Comparison of ENCODE assay signal across 14 cellular contexts in the genomic region with DNA sequence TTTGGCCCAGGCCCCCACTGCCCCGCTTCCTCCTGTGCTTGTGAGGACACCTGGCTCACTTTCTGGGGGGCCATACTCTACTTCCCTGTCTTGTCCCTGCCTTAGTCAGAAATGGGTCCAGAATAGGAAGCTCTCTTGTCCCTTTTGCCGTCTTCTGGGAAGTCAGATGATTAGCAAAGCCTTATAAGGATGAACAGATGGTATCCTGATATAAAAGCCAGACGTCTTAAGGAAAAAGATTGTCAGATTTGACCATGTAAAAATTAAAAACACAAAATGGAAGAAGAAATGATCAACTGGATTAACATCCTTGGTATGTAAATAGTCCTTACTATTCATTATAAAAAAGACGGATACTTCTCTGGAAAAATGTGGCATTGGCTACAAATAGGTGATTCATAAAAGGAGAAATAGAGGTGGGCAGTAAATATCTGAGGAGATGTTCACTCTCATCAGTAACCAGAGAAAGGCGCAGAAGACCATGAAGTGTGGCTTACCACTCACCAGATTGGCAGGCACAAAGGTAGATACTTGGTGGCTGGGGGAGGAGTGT. TPM values are rescaled to one million over a fixed set of nuclear protein-coding genes. Genes with fewer than 3 reads are reported as not detected.
DNase-seq lines count a peak whose midpoint lies in the region; ATAC-seq and TF ChIP-seq lines count a peak whose summit lies in the region.
"Had no signal": no experiment of that assay in that cellular context is flagged by ENCODE, and none has a peak within 500 bp of the region (broad histone marks: within the 10 kb centered on the region; RNA-seq: fewer than 3 reads in every experiment).

No MANE protein-coding gene starts in this region.

- H3K27ac ChIP-seq in osteoblast (ENCODE audit: low read depth, low read length) (no peak overlapping the region), A673 (ENCODE audit: low read depth, low read length, poor library complexity, severe bottlenecking) (no peak overlapping the region), RWPE1 (no peak overlapping the region)

- no peak overlapping the region for H2AFZ ChIP-seq in osteoblast (ENCODE audit: low read length)

- H3K36me3 ChIP-seq in osteoblast (ENCODE audit: insufficient read depth, low read length) (peaks cover 30% of the 10 kb centered on the region), A673 (ENCODE audit: insufficient read depth, low read length, poor library complexity, severe bottlenecking) (peaks cover 4% of the 10 kb centered on the region)

- H3K27ac Mint-ChIP-seq in HFFc6: peak overlapping the region; percentile 66

- H3K79me2 ChIP-seq in osteoblast (ENCODE audit: insufficient read depth, low read length): peaks cover 2% of the 10 kb centered on the region

- DNase-seq in AG10803 (ENCODE audit: low read depth): peak; percentile 29
- DNase-seq in HFFc6: peak; percentile 32
- DNase-seq in fibroblast of peridontal ligament (ENCODE audit: extremely low read depth): peak; percentile 7
- peak; percentile 42 for DNase-seq in osteoblast (ENCODE audit: insufficient read length, low spot score, missing footprints)
- no peak for DNase-seq in A673 (ENCODE audit: low spot score)
- DNase-seq in RWPE1 (ENCODE audit: low spot score): no peak
- DNase-seq in posterior cingulate gyrus: no peak
- no peak for DNase-seq in sciatic nerve (ENCODE audit: low spot score)
- DNase-seq: KG1, MG63, NCI-H1092 treated with DMSO at 0.1 percent for 48 hours, NCI-H1694 treated with DMSO at 0.1 percent for 48 hours, NCI-H446, PC-3 had no signal

- H3K9me3 Mint-ChIP-seq in HFFc6: no peaks in the 10 kb centered on the region

- H3K36me3 Mint-ChIP-seq in HFFc6 (ENCODE audit: low read depth): peaks cover 33% of the 10 kb centered on the region

- H3K9me3 ChIP-seq in osteoblast (ENCODE audit: low read depth, low read length) (no peaks in the 10 kb centered on the region), A673 (ENCODE audit: low read depth, low read length, poor library complexity, severe bottlenecking) (no peaks in the 10 kb centered on the region)
- H3K9me3 ChIP-seq: MG63 had no signal

- H4K20me1 ChIP-seq in osteoblast (ENCODE audit: insufficient read depth, low read length): peaks cover 9% of the 10 kb centered on the region

- BruUV-seq in A673 (replicated peaks; lab: Mats Ljungman, UMichigan): no TSS peak

- POLR2A ChIA-PET in A673 (lab: Charles Lee; ENCODE audit: low non-redundant PET): no interaction called here
- POLR2A ChIA-PET in RWPE1 (lab: Yijun Ruan, JAX; ENCODE audit: low non-redundant PET): no interaction called here

- no peak overlapping the region for H3K4me2 ChIP-seq in osteoblast (ENCODE audit: insufficient read depth, low read length)

- H3K27me3 ChIP-seq in osteoblast (ENCODE audit: insufficient read depth, low read length): no peaks in the 10 kb centered on the region
- H3K27me3 ChIP-seq in A673 (replicated peaks; ENCODE audit: insufficient read depth, low read depth, low read length, poor library complexity): no peaks in the 10 kb centered on the region
- H3K27me3 ChIP-seq: MG63 had no signal

- ATAC-seq in sciatic nerve: no peak
- ATAC-seq: PC-3 had no signal

- H3K4me1 ChIP-seq in osteoblast (ENCODE audit: insufficient read depth, low read length): peaks cover 4% of the 10 kb centered on the region
- no peaks in the 10 kb centered on the region for H3K4me1 ChIP-seq in A673 (ENCODE audit: insufficient read depth, low read length, poor library complexity, severe bottlenecking)

- H3K4me3 ChIP-seq in AG10803 (ENCODE audit: low read length) (no peak overlapping the region), osteoblast (ENCODE audit: insufficient read depth, low read length) (no peak overlapping the region), A673 (ENCODE audit: low read depth, low read length, poor library complexity, severe bottlenecking) (no peak overlapping the region)
- H3K4me3 ChIP-seq: MG63 had no signal

- no peaks in the 10 kb centered on the region; the same call in 1 of the 2 replicates for H3K27me3 Mint-ChIP-seq in HFFc6 (ENCODE audit: insufficient read depth)

- no peak for TF ChIP-seq CTCF in AG10803 (conservative IDR thresholded peaks at IDR 0.05; ENCODE audit: low read length)
- no peak for TF ChIP-seq CTCF in HFFc6 (IDR thresholded peaks at IDR 0.05)
- no peak for TF ChIP-seq CTCF in osteoblast (IDR thresholded peaks at IDR 0.05; ENCODE audit: extremely low read depth, low read depth, low read length)
- no peak for TF ChIP-seq CTCF in A673 (conservative IDR thresholded peaks at IDR 0.05; ENCODE audit: low read depth, low read length)
- no peak for TF ChIP-seq CTCF in RWPE1 (conservative IDR thresholded peaks at IDR 0.05; ENCODE audit: low read depth)

- peaks cover 26% of the 10 kb centered on the region for H3K4me1 Mint-ChIP-seq in HFFc6 (ENCODE audit: low read depth)

- no peak overlapping the region for H3K4me3 Mint-ChIP-seq in HFFc6

- CTCF ChIA-PET in A673 (lab: Charles Lee): no interaction called here
- CTCF ChIA-PET in RWPE1 (lab: Yijun Ruan, JAX): no interaction called here

- intact Hi-C loops in A673 (cut with micrococcal nuclease; ENCODE audit: unreplicated experiment): no loop called here
- intact Hi-C loops in posterior cingulate gyrus (cut with DNase I): no loop called here
- intact Hi-C loops in sciatic nerve (cut with DNase I): no loop called here

RNA-seq across cellular contexts. Expression of gene SCLY, which starts 33.8 kb away (rescaled TPM):
- total RNA-seq in HFFc6 (2021; fragmentation: NEBNext Ultra II Directional; extraction: Animal tissue kit (Norgen Biotek cat#: 25700)): 10 to 100 TPM; 11.3 to 16.4 (median 12.3) TPM
- total RNA-seq in osteoblast (11.6 and 12.4 TPM in 2 replicates), A673 (2021) (69.9 and 72.4 TPM in 2 replicates), sciatic nerve (15.1 TPM)

Comparison
In these comparisons a context has a peak if more than half of its experiments do, and no peak if none do; other contexts are left out.
1. DNase-seq: peak in AG10803 (single experiment), HFFc6 (single experiment), fibroblast of peridontal ligament (single experiment) and osteoblast (single experiment); none in A673 (single experiment), RWPE1 (single experiment), posterior cingulate gyrus (0 of 10) and sciatic nerve (single experiment).